12 cellular contexts compared by ENCODE assay signal in the genomic region with DNA sequence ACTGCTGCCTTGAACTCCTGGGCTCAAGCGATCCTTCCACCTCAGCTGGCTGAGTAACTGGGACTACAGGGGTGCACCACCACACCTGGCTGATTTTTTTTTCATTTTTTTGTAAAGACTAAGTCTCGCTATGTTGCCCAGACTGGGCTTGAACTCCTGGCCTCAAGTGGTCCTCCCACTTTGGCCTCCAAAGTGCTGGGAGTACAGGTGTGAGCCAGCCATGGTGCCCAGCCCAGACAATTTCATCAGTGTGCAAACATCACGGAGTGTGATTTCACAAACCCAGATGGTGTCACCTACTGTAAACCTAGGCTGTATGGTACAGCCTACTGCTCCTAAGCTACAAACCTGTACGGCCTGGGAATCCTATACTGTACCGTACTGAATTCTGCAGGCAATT. TPM values are rescaled to one million over a fixed set of nuclear protein-coding genes. Genes with fewer than 3 reads are reported as not detected.
DNase-seq lines count a peak whose midpoint lies in the region; ATAC-seq, FAIRE-seq and TF ChIP-seq lines count a peak whose summit lies in the region.
"Had no signal": no experiment of that assay in that cellular context is flagged by ENCODE, and none has a peak within 500 bp of the region (broad histone marks: within the 10 kb centered on the region; RNA-seq: fewer than 3 reads in every experiment).

No MANE protein-coding gene starts in this region.

- DNase-seq in GM12891 (ENCODE audit: insufficient read length, low spot score) (no peak), NCI-H69 (lab: John Stamatoyannopoulos, UW) (peak; percentile 46), glutamatergic neuron (peak; percentile 2), OCI-M2 (lab: John Stamatoyannopoulos, UW; ENCODE audit: unreplicated experiment) (no peak)
- no peak for DNase-seq in stimulated activated naive CD4-positive, alpha-beta T cell (lab: John Stamatoyannopoulos, UW)
- DNase-seq: CD4-positive, CD25-positive, alpha-beta regulatory T cell; DMS 273 treated with DMSO at 0.1 percent for 48 hours; GM23248 had no signal

- H3K4me3 Mint-ChIP-seq in glutamatergic neuron (ENCODE audit: unreplicated experiment) = no peak overlapping the region
- H3K4me3 Mint-ChIP-seq: CD4-positive, CD25-positive, alpha-beta regulatory T cell had no signal

- peaks cover 3% of the 10 kb centered on the region for H3K27me3 Mint-ChIP-seq in glutamatergic neuron (ENCODE audit: unreplicated experiment)

- H3K4me1 Mint-ChIP-seq in glutamatergic neuron (ENCODE audit: low read depth, unreplicated experiment) = peaks cover 13% of the 10 kb centered on the region

- ATAC-seq in HG02884 (IDR thresholded peaks at IDR 0.05; ENCODE audit: unreplicated experiment) = no peak
- ATAC-seq: GM12878, HCT116 had no signal

- peak; percentile 20 for FAIRE-seq in GM12891 (lab: Jason Lieb, UNC)
- FAIRE-seq: GM12878, H54 had no signal

- H3K36me3 Mint-ChIP-seq in glutamatergic neuron (ENCODE audit: unreplicated experiment) = peaks cover 22% of the 10 kb centered on the region
- H3K36me3 Mint-ChIP-seq: CD4-positive, CD25-positive, alpha-beta regulatory T cell had no signal

- no peak for TF ChIP-seq CTCF in glutamatergic neuron (IDR thresholded peaks at IDR 0.05; ENCODE audit: partially characterized antibody, unreplicated experiment)

- no peak overlapping the region for H3K27ac Mint-ChIP-seq in glutamatergic neuron (ENCODE audit: unreplicated experiment)
- H3K27ac Mint-ChIP-seq: CD4-positive, CD25-positive, alpha-beta regulatory T cell had no signal

- H3K9me3 Mint-ChIP-seq in glutamatergic neuron (ENCODE audit: unreplicated experiment) = peaks cover 4% of the 10 kb centered on the region

- no peak for TF ChIP-seq POLR2A in GM12891 (IDR thresholded peaks at IDR 0.05; ENCODE audit: low read depth, low read length)

TF ChIP-seq in GM12891, 5 proteins besides CTCF, POLR2A, EP300 and RAD21:
- TF ChIP-seq TAF1 (IDR thresholded peaks at IDR 0.05; ENCODE audit: low read depth, low read length) (no peak), PAX5 (IDR thresholded peaks at IDR 0.05; ENCODE audit: insufficient read depth, low read length, severe bottlenecking) (no peak), POLR2AphosphoS5 (IDR thresholded peaks at IDR 0.05; ENCODE audit: low read depth, low read length) (no peak), SPI1 (IDR thresholded peaks at IDR 0.05; ENCODE audit: low read depth, low read length) (no peak)

RNA-seq across cellular contexts. Expression of a gene that starts 6.9 kb away (rescaled TPM):
- 5.2 TPM for polyA plus RNA-seq in GM12891 (2012; ENCODE audit: low read depth, missing spikeins)
- total RNA-seq in glutamatergic neuron (ENCODE audit: unreplicated experiment) = 148 TPM

Comparison
In these comparisons a context has a peak if more than half of its experiments do, and no peak if none do; other contexts are left out.
1. DNase-seq: peak in NCI-H69 (single experiment) and glutamatergic neuron (single experiment); none in GM12891 (single experiment), OCI-M2 (single experiment) and stimulated activated naive CD4-positive, alpha-beta T cell (0 of 6).